Comparison of ENCODE assay signal across 9 cellular contexts in the genomic region with DNA sequence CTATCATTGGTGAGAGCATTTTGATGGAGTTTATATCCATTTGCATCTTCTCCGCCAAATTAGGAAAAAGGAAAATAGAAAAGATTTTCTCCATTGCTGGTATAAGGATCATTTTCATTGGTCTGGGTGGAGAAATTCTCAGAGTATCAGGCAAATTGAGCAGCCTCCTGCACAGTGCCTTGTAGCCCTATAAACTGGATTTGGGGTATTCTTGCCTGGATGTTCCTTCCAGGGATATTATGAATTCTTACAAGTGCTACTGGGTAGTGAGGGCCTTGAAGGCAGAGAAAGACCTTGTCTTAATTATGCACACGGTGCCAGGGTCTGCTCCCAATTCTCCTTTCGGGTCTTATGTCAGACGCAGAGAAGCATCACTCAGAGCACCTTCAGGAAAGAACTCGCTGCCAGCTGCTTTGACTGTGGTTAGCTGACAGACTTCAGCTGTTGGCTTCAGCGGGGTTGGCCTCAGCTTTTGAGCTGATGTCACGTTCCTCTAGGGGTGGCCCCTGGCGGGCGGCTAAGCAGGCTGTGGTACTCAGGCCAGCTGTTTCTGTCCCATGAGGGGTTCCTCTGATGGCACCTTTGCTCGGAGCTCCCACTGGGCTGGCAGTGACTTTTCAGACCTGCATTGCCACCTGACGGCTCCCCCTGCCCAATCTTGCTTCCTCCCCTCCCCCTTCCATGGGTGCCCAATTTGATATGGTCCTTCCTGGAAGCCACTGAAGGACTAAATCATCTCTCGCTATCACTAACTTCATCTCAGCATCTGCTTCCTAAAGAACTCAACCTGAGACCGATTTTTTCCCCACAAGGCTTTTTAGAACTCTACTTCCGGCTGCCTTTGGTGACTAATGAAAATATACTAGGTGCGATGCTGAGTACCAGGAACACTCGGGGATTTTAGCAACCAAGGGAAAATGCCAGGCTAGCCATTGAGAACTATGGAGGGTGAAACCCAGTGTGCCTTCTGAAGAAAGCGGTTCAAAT.
DNase-seq lines count a peak whose midpoint lies in the region; ATAC-seq and TF ChIP-seq lines count a peak whose summit lies in the region.
"Had no signal": no experiment of that assay in that cellular context is flagged by ENCODE, and none has a peak within 500 bp of the region (broad histone marks: within the 10 kb centered on the region; RNA-seq: fewer than 3 reads in every experiment).

No MANE protein-coding gene starts in this region.

- no peaks in the 10 kb centered on the region for H3K27me3 Mint-ChIP-seq in activated CD8-positive, alpha-beta memory T cell treated with anti-CD3 and anti-CD28 coated beads, Interleukin-2, amount 10 ng/mL, durations not matched to agents 7 days and 5 days

- H3K4me1 ChIP-seq in psoas muscle = no peaks in the 10 kb centered on the region
- no peaks in the 10 kb centered on the region for H3K4me1 ChIP-seq in hepatocyte (ENCODE audit: insufficient read depth)

- H3K4me3 ChIP-seq in psoas muscle = no peak overlapping the region
- no peak overlapping the region for H3K4me3 ChIP-seq in hepatocyte
- no peak overlapping the region for H3K4me3 ChIP-seq in dorsolateral prefrontal cortex

- no peaks in the 10 kb centered on the region for H3K36me3 Mint-ChIP-seq in activated CD8-positive, alpha-beta memory T cell treated with anti-CD3 and anti-CD28 coated beads, Interleukin-2, amount 10 ng/mL, durations not matched to agents 7 days and 5 days

- H4K20me1 ChIP-seq in hepatocyte (ENCODE audit: insufficient read depth, poor library complexity, severe bottlenecking) = no peaks in the 10 kb centered on the region

- DNase-seq in NCI-H82 (lab: John Stamatoyannopoulos, UW) (peak; percentile 23), NCI-H82 treated with DMSO at 0.1 percent for 48 hours (lab: John Stamatoyannopoulos, UW; ENCODE audit: unreplicated experiment) (no peak), psoas muscle (peak; percentile 20 to 60), HEK293T (ENCODE audit: extremely low spot score) (no peak), hepatocyte (ENCODE audit: low spot score) (no peak), dorsolateral prefrontal cortex (no peak)
- DNase-seq in activated CD8-positive, alpha-beta memory T cell treated with anti-CD3 and anti-CD28 coated beads, Interleukin-2, amount 10 ng/mL, durations not matched to agents 7 days and 5 days = peak; percentile 69

- no peaks in the 10 kb centered on the region for H3K36me3 ChIP-seq in psoas muscle (ENCODE audit: insufficient read depth in 1 of 2, low read depth in 1 of 2)
- no peaks in the 10 kb centered on the region for H3K36me3 ChIP-seq in hepatocyte (replicated peaks; ENCODE audit: insufficient read depth, low read depth)

- H3K4me1 Mint-ChIP-seq in activated CD8-positive, alpha-beta memory T cell treated with anti-CD3 and anti-CD28 coated beads, Interleukin-2, amount 10 ng/mL, durations not matched to agents 7 days and 5 days = peaks cover 16% of the 10 kb centered on the region

- H3K79me2 ChIP-seq in hepatocyte = no peaks in the 10 kb centered on the region

- intact Hi-C loops in psoas muscle (cut with DNase I) (no loop called here), dorsolateral prefrontal cortex (cut with DNase I) (no loop called here)

- CTCF ChIA-PET in activated CD8-positive, alpha-beta memory T cell treated with anti-CD3 and anti-CD28 coated beads, Interleukin-2, amount 10 ng/mL, durations not matched to agents 7 days and 5 days (lab: Charles Lee) = no interaction called here
- CTCF ChIA-PET in HEK293T (lab: Yijun Ruan, JAX) = no interaction called here

- H3K27ac ChIP-seq in psoas muscle (no peak overlapping the region), hepatocyte (no peak overlapping the region), dorsolateral prefrontal cortex (no peak overlapping the region)
- H3K27ac ChIP-seq: VCaP had no signal

- 39 to 53% (median 49%) methylated on average over 17 of the region's 17 CpGs for WGBS in psoas muscle, 3 donors
- WGBS in hepatocyte (ENCODE audit: low lambda C conversion rate, missing lambda C conversion rate) = 83% methylated on average over 17 of the region's 17 CpGs

- TF ChIP-seq CTCF in psoas muscle (IDR thresholded peaks at IDR 0.05) (no peak), hepatocyte (IDR thresholded peaks at IDR 0.05; ENCODE audit: poor library complexity) (no peak), dorsolateral prefrontal cortex (IDR thresholded peaks at IDR 0.05 in 54 of 56, conservative IDR thresholded peaks at IDR 0.05 in 2 of 56; ENCODE audit: low read depth in 1 of 56, partially characterized antibody in 56 of 56) (no peak)

- peak overlapping the region; percentile 41 for H3K4me3 Mint-ChIP-seq in activated CD8-positive, alpha-beta memory T cell treated with anti-CD3 and anti-CD28 coated beads, Interleukin-2, amount 10 ng/mL, durations not matched to agents 7 days and 5 days

- POLR2A ChIA-PET in HEK293T (lab: Yijun Ruan, JAX) = no interaction called here

- H3K27me3 ChIP-seq in psoas muscle (ENCODE audit: insufficient read depth in 3 of 3, low read length in 2 of 3) (peaks cover 0 to 26% (median 3%) of the 10 kb centered on the region in 3 donors), hepatocyte (no peaks in the 10 kb centered on the region), dorsolateral prefrontal cortex (peaks cover 0 to 76% (median 12%) of the 10 kb centered on the region in 45 donors)

- no peaks in the 10 kb centered on the region for H3K9me3 Mint-ChIP-seq in activated CD8-positive, alpha-beta memory T cell treated with anti-CD3 and anti-CD28 coated beads, Interleukin-2, amount 10 ng/mL, durations not matched to agents 7 days and 5 days (ENCODE audit: low read depth)

- H3K4me2 ChIP-seq in hepatocyte = no peak overlapping the region

- ATAC-seq in HG03460 (IDR thresholded peaks at IDR 0.05; ENCODE audit: unreplicated experiment) (peak; percentile 99), psoas muscle (peak in 3 of 4 donors; percentile 42 to 77 (median 74))
- peak; percentile 78 for ATAC-seq in activated CD8-positive, alpha-beta memory T cell treated with anti-CD3 and anti-CD28 coated beads, Interleukin-2, amount 10 ng/mL, durations not matched to agents 7 days and 5 days

- peak overlapping the region; percentile 69 for H3K27ac Mint-ChIP-seq in activated CD8-positive, alpha-beta memory T cell treated with anti-CD3 and anti-CD28 coated beads, Interleukin-2, amount 10 ng/mL, durations not matched to agents 7 days and 5 days

- no peaks in the 10 kb centered on the region for H3K9me2 ChIP-seq in hepatocyte (replicated peaks; ENCODE audit: insufficient read depth)

- H3K9me3 ChIP-seq in psoas muscle (no peaks in the 10 kb centered on the region), hepatocyte (ENCODE audit: low read depth) (no peaks in the 10 kb centered on the region)

- no peak overlapping the region for H2AFZ ChIP-seq in hepatocyte

TF ChIP-seq in HEK293T, 16 proteins besides CTCF, POLR2A, EP300 and RAD21:
- TF ChIP-seq L3MBTL2 (conservative IDR thresholded peaks at IDR 0.05) (no peak), FOXK2 (IDR thresholded peaks at IDR 0.05) (no peak), HDGF (IDR thresholded peaks at IDR 0.05; ENCODE audit: borderline replicate concordance) (no peak), BHLHE40 (IDR thresholded peaks at IDR 0.05; ENCODE audit: borderline replicate concordance) (no peak), TARDBP (IDR thresholded peaks at IDR 0.05) (no peak), ZNF384 (IDR thresholded peaks at IDR 0.05) (no peak), FOXM1 (IDR thresholded peaks at IDR 0.05; ENCODE audit: borderline replicate concordance) (no peak), SP1 (IDR thresholded peaks at IDR 0.05) (no peak), NFRKB (IDR thresholded peaks at IDR 0.05) (no peak), ELF4 (IDR thresholded peaks at IDR 0.05) (no peak), LEF1 (IDR thresholded peaks at IDR 0.05; ENCODE audit: borderline replicate concordance) (no peak), SUZ12 (IDR thresholded peaks at IDR 0.05) (no peak), FOXA1 (IDR thresholded peaks at IDR 0.05) (no peak)

Comparison
In these comparisons a context has a peak if more than half of its experiments do, and no peak if none do; other contexts are left out.
1. DNase-seq: peak in NCI-H82 (single experiment), activated CD8-positive, alpha-beta memory T cell treated with anti-CD3 and anti-CD28 coated beads, Interleukin-2, amount 10 ng/mL, durations not matched to agents 7 days and 5 days (single experiment) and psoas muscle (2 of 2); none in NCI-H82 treated with DMSO at 0.1 percent for 48 hours (single experiment), HEK293T (single experiment), hepatocyte (single experiment) and dorsolateral prefrontal cortex (0 of 10).
2. Peak in every context shown above with its lines, with median percentiles within 50 percentile points of each other: ATAC-seq.